Comparison of ENCODE assay signal across 1 cellular context in the genomic region with DNA sequence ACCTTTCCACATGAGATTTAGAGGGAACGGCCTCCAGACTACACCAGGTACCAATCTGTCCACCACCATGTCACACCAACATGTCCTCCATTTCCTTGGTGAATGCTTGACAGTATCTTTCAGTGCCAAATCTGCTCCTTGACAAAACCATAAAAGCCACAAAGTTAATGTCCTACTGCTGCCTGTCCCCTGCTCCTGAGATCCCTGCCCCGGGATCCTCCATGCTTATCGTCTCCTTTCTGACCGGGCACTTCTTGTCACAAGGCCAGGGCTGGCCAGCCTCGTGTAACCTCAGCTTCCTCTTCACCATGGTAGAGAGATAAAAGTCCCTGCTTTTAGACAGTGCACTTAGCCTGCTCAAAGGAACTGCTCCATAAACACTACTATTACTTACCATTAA.
TF ChIP-seq lines count a peak whose summit lies in the region.

No MANE protein-coding gene starts in this region.

TF ChIP-seq in K562, 482 proteins besides CTCF, POLR2A, EP300 and RAD21 (continued from another document):
- TF ChIP-seq, protein P1, sequence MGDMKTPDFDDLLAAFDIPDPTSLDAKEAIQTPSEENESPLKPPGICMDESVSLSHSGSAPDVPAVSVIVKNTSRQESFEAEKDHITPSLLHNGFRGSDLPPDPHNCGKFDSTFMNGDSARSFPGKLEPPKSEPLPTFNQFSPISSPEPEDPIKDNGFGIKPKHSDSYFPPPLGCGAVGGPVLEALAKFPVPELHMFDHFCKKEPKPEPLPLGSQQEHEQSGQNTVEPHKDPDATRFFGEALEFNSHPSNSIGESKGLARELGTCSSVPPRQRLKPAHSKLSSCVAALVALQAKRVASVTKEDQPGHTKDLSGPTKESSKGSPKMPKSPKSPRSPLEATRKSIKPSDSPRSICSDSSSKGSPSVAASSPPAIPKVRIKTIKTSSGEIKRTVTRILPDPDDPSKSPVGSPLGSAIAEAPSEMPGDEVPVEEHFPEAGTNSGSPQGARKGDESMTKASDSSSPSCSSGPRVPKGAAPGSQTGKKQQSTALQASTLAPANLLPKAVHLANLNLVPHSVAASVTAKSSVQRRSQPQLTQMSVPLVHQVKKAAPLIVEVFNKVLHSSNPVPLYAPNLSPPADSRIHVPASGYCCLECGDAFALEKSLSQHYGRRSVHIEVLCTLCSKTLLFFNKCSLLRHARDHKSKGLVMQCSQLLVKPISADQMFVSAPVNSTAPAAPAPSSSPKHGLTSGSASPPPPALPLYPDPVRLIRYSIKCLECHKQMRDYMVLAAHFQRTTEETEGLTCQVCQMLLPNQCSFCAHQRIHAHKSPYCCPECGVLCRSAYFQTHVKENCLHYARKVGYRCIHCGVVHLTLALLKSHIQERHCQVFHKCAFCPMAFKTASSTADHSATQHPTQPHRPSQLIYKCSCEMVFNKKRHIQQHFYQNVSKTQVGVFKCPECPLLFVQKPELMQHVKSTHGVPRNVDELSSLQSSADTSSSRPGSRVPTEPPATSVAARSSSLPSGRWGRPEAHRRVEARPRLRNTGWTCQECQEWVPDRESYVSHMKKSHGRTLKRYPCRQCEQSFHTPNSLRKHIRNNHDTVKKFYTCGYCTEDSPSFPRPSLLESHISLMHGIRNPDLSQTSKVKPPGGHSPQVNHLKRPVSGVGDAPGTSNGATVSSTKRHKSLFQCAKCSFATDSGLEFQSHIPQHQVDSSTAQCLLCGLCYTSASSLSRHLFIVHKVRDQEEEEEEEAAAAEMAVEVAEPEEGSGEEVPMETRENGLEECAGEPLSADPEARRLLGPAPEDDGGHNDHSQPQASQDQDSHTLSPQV (IDR thresholded peaks at IDR 0.05) = peak; percentile 38; the same call in 1 of the 2 replicates
- TF ChIP-seq HDAC2 (IDR thresholded peaks at IDR 0.05) (0 out of 2 replicates have a peak, but pooled peaks have one; percentile 27), SMAD1 (IDR thresholded peaks at IDR 0.05; ENCODE audit: low read depth, low read length, partially characterized antibody) (no peak), MAZ (CRISPR knock-in tag; conservative IDR thresholded peaks at IDR 0.05 in 1 of 2, IDR thresholded peaks at IDR 0.05 in 1 of 2) (0 out of 4 replicates have a peak, but pooled peaks of 1 of the 2 experiments have one; percentile 13), NR2C1 (IDR thresholded peaks at IDR 0.05) (no peak), NR2C1 (tag; IDR thresholded peaks at IDR 0.05) (peak; percentile 32; the same call in 1 of the 2 replicates), ZNF583 (CRISPR knock-in tag; IDR thresholded peaks at IDR 0.05) (peak; percentile 42; the same call in 1 of the 2 replicates), WHSC1 (IDR thresholded peaks at IDR 0.05; ENCODE audit: low read length) (no peak), RCOR1 (IDR thresholded peaks at IDR 0.05; ENCODE audit: borderline replicate concordance in 1 of 2, low read depth in 2 of 2, low read length in 2 of 2) (0 out of 4 replicates have a peak, but pooled peaks of 1 of the 2 experiments have one; percentile 44), RFX1 (IDR thresholded peaks at IDR 0.05) (0 out of 2 replicates have a peak, but pooled peaks have one; percentile 6), NRF1 (conservative IDR thresholded peaks at IDR 0.05 in 1 of 2, IDR thresholded peaks at IDR 0.05 in 1 of 2) (no peak), MEF2D (tag; conservative IDR thresholded peaks at IDR 0.05; ENCODE audit: low read depth) (0 out of 2 replicates have a peak, but pooled peaks have one; percentile 20), DPF2 (IDR thresholded peaks at IDR 0.05) (0 out of 2 replicates have a peak, but pooled peaks have one; percentile 17), MYNN (IDR thresholded peaks at IDR 0.05) (peak; percentile 98), MYNN (CRISPR knock-in tag; IDR thresholded peaks at IDR 0.05) (peak; percentile 92), KDM2B (CRISPR knock-in tag; IDR thresholded peaks at IDR 0.05) (no peak), MTA3 (IDR thresholded peaks at IDR 0.05; ENCODE audit: borderline replicate concordance) (0 out of 2 replicates have a peak, but pooled peaks have one; percentile 45), TEAD1 (CRISPR knock-in tag; IDR thresholded peaks at IDR 0.05) (peak in 1 of 2 experiments; percentile 42; a peak in 1 of 4 replicates), NR4A1 (CRISPR knock-in tag; IDR thresholded peaks at IDR 0.05) (no peak), NR4A1 (tag; IDR thresholded peaks at IDR 0.05) (peak; percentile 57; the same call in 1 of the 2 replicates), MXI1 (IDR thresholded peaks at IDR 0.05; ENCODE audit: low read depth, low read length) (no peak), ELF2 (CRISPR knock-in tag; IDR thresholded peaks at IDR 0.05) (peak; percentile 34; the same call in 1 of the 2 replicates), PYGO2 (tag; IDR thresholded peaks at IDR 0.05) (0 out of 2 replicates have a peak, but pooled peaks have one; percentile 58), NR2C2 (CRISPR knock-in tag; IDR thresholded peaks at IDR 0.05) (no peak), NR2C2 (tag; IDR thresholded peaks at IDR 0.05) (peak; percentile 69; the same call in 1 of the 2 replicates), ZNF589 (CRISPR knock-in tag; IDR thresholded peaks at IDR 0.05; ENCODE audit: low read depth) (peak; percentile 60; the same call in 1 of the 2 replicates), L3MBTL2 (IDR thresholded peaks at IDR 0.05) (peak; percentile 74), ZNF239 (CRISPR knock-in tag; IDR thresholded peaks at IDR 0.05) (0 out of 2 replicates have a peak, but pooled peaks have one; percentile 36), JUND (IDR thresholded peaks at IDR 0.05; ENCODE audit: borderline replicate concordance, low read depth, low read length) (0 out of 2 replicates have a peak, but pooled peaks have one; percentile 27), JUND (tag; IDR thresholded peaks at IDR 0.05; ENCODE audit: borderline replicate concordance, low read depth, low read length) (no peak)
- TF ChIP-seq, protein P2, sequence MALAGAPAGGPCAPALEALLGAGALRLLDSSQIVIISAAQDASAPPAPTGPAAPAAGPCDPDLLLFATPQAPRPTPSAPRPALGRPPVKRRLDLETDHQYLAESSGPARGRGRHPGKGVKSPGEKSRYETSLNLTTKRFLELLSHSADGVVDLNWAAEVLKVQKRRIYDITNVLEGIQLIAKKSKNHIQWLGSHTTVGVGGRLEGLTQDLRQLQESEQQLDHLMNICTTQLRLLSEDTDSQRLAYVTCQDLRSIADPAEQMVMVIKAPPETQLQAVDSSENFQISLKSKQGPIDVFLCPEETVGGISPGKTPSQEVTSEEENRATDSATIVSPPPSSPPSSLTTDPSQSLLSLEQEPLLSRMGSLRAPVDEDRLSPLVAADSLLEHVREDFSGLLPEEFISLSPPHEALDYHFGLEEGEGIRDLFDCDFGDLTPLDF (CRISPR knock-in tag; IDR thresholded peaks at IDR 0.05) = no peak
- TF ChIP-seq, protein P3, sequence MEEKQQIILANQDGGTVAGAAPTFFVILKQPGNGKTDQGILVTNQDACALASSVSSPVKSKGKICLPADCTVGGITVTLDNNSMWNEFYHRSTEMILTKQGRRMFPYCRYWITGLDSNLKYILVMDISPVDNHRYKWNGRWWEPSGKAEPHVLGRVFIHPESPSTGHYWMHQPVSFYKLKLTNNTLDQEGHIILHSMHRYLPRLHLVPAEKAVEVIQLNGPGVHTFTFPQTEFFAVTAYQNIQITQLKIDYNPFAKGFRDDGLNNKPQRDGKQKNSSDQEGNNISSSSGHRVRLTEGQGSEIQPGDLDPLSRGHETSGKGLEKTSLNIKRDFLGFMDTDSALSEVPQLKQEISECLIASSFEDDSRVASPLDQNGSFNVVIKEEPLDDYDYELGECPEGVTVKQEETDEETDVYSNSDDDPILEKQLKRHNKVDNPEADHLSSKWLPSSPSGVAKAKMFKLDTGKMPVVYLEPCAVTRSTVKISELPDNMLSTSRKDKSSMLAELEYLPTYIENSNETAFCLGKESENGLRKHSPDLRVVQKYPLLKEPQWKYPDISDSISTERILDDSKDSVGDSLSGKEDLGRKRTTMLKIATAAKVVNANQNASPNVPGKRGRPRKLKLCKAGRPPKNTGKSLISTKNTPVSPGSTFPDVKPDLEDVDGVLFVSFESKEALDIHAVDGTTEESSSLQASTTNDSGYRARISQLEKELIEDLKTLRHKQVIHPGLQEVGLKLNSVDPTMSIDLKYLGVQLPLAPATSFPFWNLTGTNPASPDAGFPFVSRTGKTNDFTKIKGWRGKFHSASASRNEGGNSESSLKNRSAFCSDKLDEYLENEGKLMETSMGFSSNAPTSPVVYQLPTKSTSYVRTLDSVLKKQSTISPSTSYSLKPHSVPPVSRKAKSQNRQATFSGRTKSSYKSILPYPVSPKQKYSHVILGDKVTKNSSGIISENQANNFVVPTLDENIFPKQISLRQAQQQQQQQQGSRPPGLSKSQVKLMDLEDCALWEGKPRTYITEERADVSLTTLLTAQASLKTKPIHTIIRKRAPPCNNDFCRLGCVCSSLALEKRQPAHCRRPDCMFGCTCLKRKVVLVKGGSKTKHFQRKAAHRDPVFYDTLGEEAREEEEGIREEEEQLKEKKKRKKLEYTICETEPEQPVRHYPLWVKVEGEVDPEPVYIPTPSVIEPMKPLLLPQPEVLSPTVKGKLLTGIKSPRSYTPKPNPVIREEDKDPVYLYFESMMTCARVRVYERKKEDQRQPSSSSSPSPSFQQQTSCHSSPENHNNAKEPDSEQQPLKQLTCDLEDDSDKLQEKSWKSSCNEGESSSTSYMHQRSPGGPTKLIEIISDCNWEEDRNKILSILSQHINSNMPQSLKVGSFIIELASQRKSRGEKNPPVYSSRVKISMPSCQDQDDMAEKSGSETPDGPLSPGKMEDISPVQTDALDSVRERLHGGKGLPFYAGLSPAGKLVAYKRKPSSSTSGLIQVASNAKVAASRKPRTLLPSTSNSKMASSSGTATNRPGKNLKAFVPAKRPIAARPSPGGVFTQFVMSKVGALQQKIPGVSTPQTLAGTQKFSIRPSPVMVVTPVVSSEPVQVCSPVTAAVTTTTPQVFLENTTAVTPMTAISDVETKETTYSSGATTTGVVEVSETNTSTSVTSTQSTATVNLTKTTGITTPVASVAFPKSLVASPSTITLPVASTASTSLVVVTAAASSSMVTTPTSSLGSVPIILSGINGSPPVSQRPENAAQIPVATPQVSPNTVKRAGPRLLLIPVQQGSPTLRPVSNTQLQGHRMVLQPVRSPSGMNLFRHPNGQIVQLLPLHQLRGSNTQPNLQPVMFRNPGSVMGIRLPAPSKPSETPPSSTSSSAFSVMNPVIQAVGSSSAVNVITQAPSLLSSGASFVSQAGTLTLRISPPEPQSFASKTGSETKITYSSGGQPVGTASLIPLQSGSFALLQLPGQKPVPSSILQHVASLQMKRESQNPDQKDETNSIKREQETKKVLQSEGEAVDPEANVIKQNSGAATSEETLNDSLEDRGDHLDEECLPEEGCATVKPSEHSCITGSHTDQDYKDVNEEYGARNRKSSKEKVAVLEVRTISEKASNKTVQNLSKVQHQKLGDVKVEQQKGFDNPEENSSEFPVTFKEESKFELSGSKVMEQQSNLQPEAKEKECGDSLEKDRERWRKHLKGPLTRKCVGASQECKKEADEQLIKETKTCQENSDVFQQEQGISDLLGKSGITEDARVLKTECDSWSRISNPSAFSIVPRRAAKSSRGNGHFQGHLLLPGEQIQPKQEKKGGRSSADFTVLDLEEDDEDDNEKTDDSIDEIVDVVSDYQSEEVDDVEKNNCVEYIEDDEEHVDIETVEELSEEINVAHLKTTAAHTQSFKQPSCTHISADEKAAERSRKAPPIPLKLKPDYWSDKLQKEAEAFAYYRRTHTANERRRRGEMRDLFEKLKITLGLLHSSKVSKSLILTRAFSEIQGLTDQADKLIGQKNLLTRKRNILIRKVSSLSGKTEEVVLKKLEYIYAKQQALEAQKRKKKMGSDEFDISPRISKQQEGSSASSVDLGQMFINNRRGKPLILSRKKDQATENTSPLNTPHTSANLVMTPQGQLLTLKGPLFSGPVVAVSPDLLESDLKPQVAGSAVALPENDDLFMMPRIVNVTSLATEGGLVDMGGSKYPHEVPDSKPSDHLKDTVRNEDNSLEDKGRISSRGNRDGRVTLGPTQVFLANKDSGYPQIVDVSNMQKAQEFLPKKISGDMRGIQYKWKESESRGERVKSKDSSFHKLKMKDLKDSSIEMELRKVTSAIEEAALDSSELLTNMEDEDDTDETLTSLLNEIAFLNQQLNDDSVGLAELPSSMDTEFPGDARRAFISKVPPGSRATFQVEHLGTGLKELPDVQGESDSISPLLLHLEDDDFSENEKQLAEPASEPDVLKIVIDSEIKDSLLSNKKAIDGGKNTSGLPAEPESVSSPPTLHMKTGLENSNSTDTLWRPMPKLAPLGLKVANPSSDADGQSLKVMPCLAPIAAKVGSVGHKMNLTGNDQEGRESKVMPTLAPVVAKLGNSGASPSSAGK (IDR thresholded peaks at IDR 0.05) = peak; percentile 55
- TF ChIP-seq, protein P4, sequence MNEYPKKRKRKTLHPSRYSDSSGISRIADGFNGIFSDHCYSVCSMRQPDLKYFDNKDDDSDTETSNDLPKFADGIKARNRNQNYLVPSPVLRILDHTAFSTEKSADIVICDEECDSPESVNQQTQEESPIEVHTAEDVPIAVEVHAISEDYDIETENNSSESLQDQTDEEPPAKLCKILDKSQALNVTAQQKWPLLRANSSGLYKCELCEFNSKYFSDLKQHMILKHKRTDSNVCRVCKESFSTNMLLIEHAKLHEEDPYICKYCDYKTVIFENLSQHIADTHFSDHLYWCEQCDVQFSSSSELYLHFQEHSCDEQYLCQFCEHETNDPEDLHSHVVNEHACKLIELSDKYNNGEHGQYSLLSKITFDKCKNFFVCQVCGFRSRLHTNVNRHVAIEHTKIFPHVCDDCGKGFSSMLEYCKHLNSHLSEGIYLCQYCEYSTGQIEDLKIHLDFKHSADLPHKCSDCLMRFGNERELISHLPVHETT (CRISPR knock-in tag; conservative IDR thresholded peaks at IDR 0.05 in 1 of 2, IDR thresholded peaks at IDR 0.05 in 1 of 2) = peak in 1 of 2 experiments; percentile 55; a peak in 2 of 4 replicates
- TF ChIP-seq, protein P5, sequence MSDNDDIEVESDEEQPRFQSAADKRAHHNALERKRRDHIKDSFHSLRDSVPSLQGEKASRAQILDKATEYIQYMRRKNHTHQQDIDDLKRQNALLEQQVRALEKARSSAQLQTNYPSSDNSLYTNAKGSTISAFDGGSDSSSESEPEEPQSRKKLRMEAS (CRISPR knock-in tag; IDR thresholded peaks at IDR 0.05) = peak; percentile 54
